8 cellular contexts compared by ENCODE assay signal in genomic region chr13:79423801-79424642, GRCh38. TPM values are rescaled to one million over a fixed set of nuclear protein-coding genes. Genes with fewer than 3 reads are reported as not detected.
DNase-seq lines count a peak whose midpoint lies in the region; ATAC-seq, FAIRE-seq and TF ChIP-seq lines count a peak whose summit lies in the region.

No MANE protein-coding gene starts in this region.

- H3K4me2 ChIP-seq in K562 (ENCODE audit: insufficient read depth, low read length) = no peak overlapping the region

- TF ChIP-seq POLR2A in GM12892 (IDR thresholded peaks at IDR 0.05; ENCODE audit: low read depth, low read length) (no peak), K562 (conservative IDR thresholded peaks at IDR 0.05) (no peak), GM12891 (IDR thresholded peaks at IDR 0.05; ENCODE audit: low read depth, low read length) (no peak)

- in situ Hi-C loops in K562 (cut with MboI) = no loop called here

- no peaks in the 10 kb centered on the region for H3K9me1 ChIP-seq in K562 (ENCODE audit: control insufficient read depth, insufficient read depth, low read length)

- H3K4me1 ChIP-seq in K562 (replicated peaks in 1 of 2; ENCODE audit: control insufficient read depth in 2 of 2, insufficient read depth in 2 of 2, low read length in 2 of 2) = no peaks in the 10 kb centered on the region

- H2AFZ ChIP-seq in K562 (ENCODE audit: low read depth, low read length) = no peak overlapping the region

- no peaks in the 10 kb centered on the region for H3K9me3 ChIP-seq in K562 (replicated peaks; ENCODE audit: control insufficient read depth, insufficient read depth, low read depth, low read length)

- POLR2A ChIA-PET in K562 (lab: Yijun Ruan, JAX) = interaction anchor here (0.8 to 1.7 kb wide), 5 partner anchors 8 to 119 kb away, joined by 3 to 10 read pairs (median 4); partner anchors contain the start of gene RBM26

- CTCF ChIA-PET in K562 (lab: Yijun Ruan, JAX; ENCODE audit: low intra/inter-chr PET ratio) = interaction anchor here (0.6 to 2.9 kb wide), 5 partner anchors 24 to 940 kb away, joined by 4 to 48 read pairs (median 5); no protein-coding TSS in a partner anchor

- TF ChIP-seq CTCF in AG09319 (IDR thresholded peaks at IDR 0.05; ENCODE audit: low read depth, low read length) (peak; percentile 62), K562 (IDR thresholded peaks at IDR 0.05 in 2 of 3, conservative IDR thresholded peaks at IDR 0.05 in 1 of 3; ENCODE audit: insufficient read depth in 2 of 3, low read depth in 1 of 3, low read length in 3 of 3) (peak; percentile 37 to 75 (median 40); a peak in 3 of 6 replicates)

- H3K79me2 ChIP-seq in K562 (ENCODE audit: control insufficient read depth, insufficient read depth, low read length) = no peaks in the 10 kb centered on the region

- intact Hi-C loops in K562 (cut with micrococcal nuclease) = loop anchor here (1.0 kb wide), 1 partner anchor 117 kb away; no protein-coding TSS in a partner anchor

- no peak overlapping the region for H3K27ac ChIP-seq in K562 (ENCODE audit: extremely low read depth, low read depth, low read length)

- peak; percentile 83 for ATAC-seq in HG02678 (IDR thresholded peaks at IDR 0.05; ENCODE audit: unreplicated experiment)
- ATAC-seq in K562 = peak; percentile 79

- H3K27me3 ChIP-seq in K562 (ENCODE audit: control insufficient read depth in 2 of 2, insufficient read depth in 2 of 2, low read length in 2 of 2) = no peaks in the 10 kb centered on the region

- peak; percentile 76 to 83 for TF ChIP-seq RAD21 in K562 (CRISPR knock-in tag; conservative IDR thresholded peaks at IDR 0.05 in 1 of 2, IDR thresholded peaks at IDR 0.05 in 1 of 2)

- 4% methylated on average over 2 of the region's 2 CpGs for WGBS in K562 (ENCODE audit: insufficient coverage, low coverage, missing lambda C conversion rate)

- no peaks in the 10 kb centered on the region for H4K20me1 ChIP-seq in K562 (replicated peaks; ENCODE audit: control insufficient read depth, insufficient read depth, low read length)

- no peak for TF ChIP-seq EP300 in K562 (IDR thresholded peaks at IDR 0.05; ENCODE audit: low read length)

- DNase-seq in AG09319 (ENCODE audit: extremely low read depth, low read depth) (peak; percentile 20), GM12892 (ENCODE audit: insufficient read length) (no peak), NCI-H2196 (lab: John Stamatoyannopoulos, UW; ENCODE audit: unreplicated experiment) (peak; percentile 11), K562 (ENCODE audit: extremely low read depth in 1 of 4, low spot score in 3 of 4) (peak; percentile 11 to 47 (median 16)), kidney glomerular epithelial cell (lab: John Stamatoyannopoulos, UW) (peak; percentile 46), GM12891 (ENCODE audit: insufficient read length, low spot score) (no peak)
- DNase-seq in stimulated activated CD4-positive, alpha-beta T cell treated with anti-CD3 and anti-CD28 coated beads, Interleukin-15, amount 100 ng/mL, for 24 hours = no peak

- no peaks in the 10 kb centered on the region for H3K36me3 ChIP-seq in K562 (ENCODE audit: control insufficient read depth, insufficient read depth, low read length)

- FAIRE-seq in GM12892 (lab: Jason Lieb, UNC) = peak; percentile 27
- peak; percentile 42 for FAIRE-seq in K562 (lab: Jason Lieb, UNC)
- no peak for FAIRE-seq in GM12891 (lab: Jason Lieb, UNC)

- H3K9ac ChIP-seq in K562 (ENCODE audit: insufficient read depth in 1 of 2, low read depth in 2 of 2, low read length in 2 of 2) = no peak overlapping the region

- H3K4me3 ChIP-seq in K562 = no peak overlapping the region

- BruUV-seq in K562 (replicated peaks; lab: Mats Ljungman, UMichigan) = no TSS peak

TF ChIP-seq in K562, 482 proteins besides CTCF, POLR2A, EP300 and RAD21 (continues in another document):
- TF ChIP-seq PTBP1 (IDR thresholded peaks at IDR 0.05; ENCODE audit: low read depth, low read length) (no peak), ZNF384 (IDR thresholded peaks at IDR 0.05; ENCODE audit: low read depth, low read length) (peak; percentile 87), DEAF1 (CRISPR knock-in tag; IDR thresholded peaks at IDR 0.05) (peak; percentile 80)

TF ChIP-seq in GM12891, 5 proteins besides CTCF, POLR2A, EP300 and RAD21:
- no peak for TF ChIP-seq TAF1 (IDR thresholded peaks at IDR 0.05; ENCODE audit: low read depth, low read length)
- no peak for TF ChIP-seq POLR2AphosphoS5 (IDR thresholded peaks at IDR 0.05; ENCODE audit: low read depth, low read length)
- TF ChIP-seq SPI1 (IDR thresholded peaks at IDR 0.05; ENCODE audit: low read depth, low read length) = no peak

RNA-seq across cellular contexts. Expression of gene RBM26, which starts 18.0 kb away (rescaled TPM):
- 34.9 TPM for polyA plus RNA-seq in GM12892 (2012; ENCODE audit: missing spikeins)
- 33.4 and 118 TPM in 2 replicates for total RNA-seq in K562 (2011; cell fraction: chromatin; rRNA removed; ENCODE audit: low replicate concordance)
- 15.3 and 21.4 TPM in 2 replicates for total RNA-seq in K562 (2011; cell fraction: nucleolus; rRNA removed)
- total RNA-seq in K562 (2011; cell fraction: nucleoplasm; rRNA removed) = 51.2 and 76.0 TPM in 2 replicates
- total RNA-seq in K562 (2014; rRNA removed) (17.3 and 18.8 TPM in 2 replicates), K562 (2014; rRNA removed; fragmentation: Illumina TruSeq; extraction: Trizol) (35.0 and 39.7 TPM in 2 replicates), K562 (2015; rRNA removed; fragmentation: Illumina TruSeq; extraction: Trizol) (37.9 and 42.2 TPM in 2 replicates), K562 (2021) (30.2 and 31.7 TPM in 2 replicates)
- polyA plus RNA-seq in K562 (2011; rRNA removed) (21.6 and 26.4 TPM in 2 replicates), K562 (2014; fragmentation: Illumina TruSeq; extraction: Trizol) (29.4 and 42.4 TPM in 2 replicates), K562 (2014; fragmentation: Nextera tagmentation; extraction: Ambion mirVana) (10 to 100 TPM; 10.0 to 10.1 TPM), K562 (2014; rRNA removed) (24.1 and 24.9 TPM in 2 replicates)
- polyA plus RNA-seq in K562 (2011; cell fraction: cytosol; rRNA removed) = 5.0 and 8.4 TPM in 2 replicates
- 47.1 and 53.8 TPM in 2 replicates for polyA plus RNA-seq in K562 (2011; cell fraction: nucleus; rRNA removed)
- 15.4 and 18.7 TPM in 2 replicates for polyA plus RNA-seq in K562 (2012)
- polyA minus RNA-seq in K562 (2011; rRNA and poly(A)+ RNA removed) = 24.0 and 29.6 TPM in 2 replicates
- 8.9 and 9.5 TPM in 2 replicates for polyA minus RNA-seq in K562 (2011; cell fraction: cytosol; rRNA and poly(A)+ RNA removed)
- 34.6 and 62.4 TPM in 2 replicates for polyA minus RNA-seq in K562 (2011; cell fraction: nucleus; rRNA and poly(A)+ RNA removed)
- polyA plus RNA-seq in GM12891 (2012; ENCODE audit: low read depth, missing spikeins) = 23.8 TPM

RNA-seq across cellular contexts. Expression of gene NDFIP2, which starts 56.9 kb away (rescaled TPM):
- 25.2 TPM for polyA plus RNA-seq in GM12892 (2012; ENCODE audit: missing spikeins)
- total RNA-seq in K562 (2011; cell fraction: chromatin; rRNA removed; ENCODE audit: low replicate concordance) = 18.0 and 21.1 TPM in 2 replicates
- 16.7 and 22.9 TPM in 2 replicates for total RNA-seq in K562 (2011; cell fraction: nucleolus; rRNA removed)
- 19.9 and 25.2 TPM in 2 replicates for total RNA-seq in K562 (2011; cell fraction: nucleoplasm; rRNA removed)
- total RNA-seq in K562 (2014; rRNA removed) = 13.4 and 15.3 TPM in 2 replicates
- total RNA-seq in K562 (2014; rRNA removed; fragmentation: Illumina TruSeq; extraction: Trizol) = 34.2 and 38.5 TPM in 2 replicates
- total RNA-seq in K562 (2015; rRNA removed; fragmentation: Illumina TruSeq; extraction: Trizol) = 24.8 and 27.8 TPM in 2 replicates
- total RNA-seq in K562 (2021) = 36.4 and 36.6 TPM in 2 replicates
- polyA plus RNA-seq in K562 (2011; rRNA removed) = 53.7 and 54.4 TPM in 2 replicates
- 26.4 and 30.2 TPM in 2 replicates for polyA plus RNA-seq in K562 (2011; cell fraction: cytosol; rRNA removed)
- polyA plus RNA-seq in K562 (2011; cell fraction: nucleus; rRNA removed) = 15.2 and 17.7 TPM in 2 replicates
- 33.0 and 34.7 TPM in 2 replicates for polyA plus RNA-seq in K562 (2012)
- 25.6 and 28.6 TPM in 2 replicates for polyA plus RNA-seq in K562 (2014; fragmentation: Illumina TruSeq; extraction: Trizol)
- 10 to 100 TPM; 25.3 to 25.6 TPM for polyA plus RNA-seq in K562 (2014; fragmentation: Nextera tagmentation; extraction: Ambion mirVana)
- polyA plus RNA-seq in K562 (2014; rRNA removed) = 22.5 and 23.6 TPM in 2 replicates
- polyA minus RNA-seq in K562 (2011; rRNA and poly(A)+ RNA removed) = 34.7 and 35.1 TPM in 2 replicates
- polyA minus RNA-seq in K562 (2011; cell fraction: cytosol; rRNA and poly(A)+ RNA removed) = 24.1 and 25.0 TPM in 2 replicates
- 12.5 and 25.8 TPM in 2 replicates for polyA minus RNA-seq in K562 (2011; cell fraction: nucleus; rRNA and poly(A)+ RNA removed)
- polyA plus RNA-seq in GM12891 (2012; ENCODE audit: low read depth, missing spikeins) = 19.5 TPM

Comparison
In these comparisons a context has a peak if more than half of its experiments do, and no peak if none do; other contexts are left out.
1. DNase-seq: peak in AG09319 (single experiment), NCI-H2196 (single experiment), K562 (4 of 4) and kidney glomerular epithelial cell (single experiment); none in GM12892 (single experiment), GM12891 (single experiment) and stimulated activated CD4-positive, alpha-beta T cell treated with anti-CD3 and anti-CD28 coated beads, Interleukin-15, amount 100 ng/mL, for 24 hours (single experiment).